ENCODE assay signal across 12 cellular contexts in the genomic region with DNA sequence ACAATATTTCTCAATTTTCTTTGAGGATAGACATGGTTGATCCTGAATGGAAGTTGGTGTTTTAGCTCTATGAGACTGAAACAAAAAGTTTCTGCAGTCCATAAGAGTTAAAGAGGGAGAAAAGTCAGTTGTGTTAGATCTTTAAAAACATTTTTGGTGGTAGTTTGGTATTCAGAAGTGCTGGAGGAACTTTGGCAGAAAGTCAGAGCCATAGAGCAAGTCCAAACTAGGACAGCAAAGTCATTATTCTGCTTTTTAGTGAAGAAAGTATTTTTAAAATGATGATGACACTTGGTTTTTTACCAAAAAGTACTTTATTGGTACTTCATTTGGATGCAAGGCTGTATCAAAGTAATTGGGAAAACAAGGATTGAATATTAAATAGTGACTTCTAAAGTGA.
"Had no signal": no experiment of that assay in that cellular context is flagged by ENCODE, and none has a peak within 500 bp of the region (broad histone marks: within the 10 kb centered on the region; RNA-seq: fewer than 3 reads in every experiment).

No MANE protein-coding gene starts in this region.

- H3K27me3 ChIP-seq: colonic mucosa, sigmoid colon, testis had no signal

- H3K36me3 ChIP-seq: colonic mucosa, sigmoid colon had no signal

- H3K9me3 ChIP-seq: colonic mucosa, sigmoid colon, testis had no signal

- H3K4me3 ChIP-seq: colonic mucosa, sigmoid colon, testis had no signal

- ATAC-seq: activated T-cell treated with anti-CD3 and anti-CD28 coated beads, Interleukin-2, amount 50 U/mL, for 4 hours; stimulated activated naive CD8-positive, alpha-beta T cell treated with anti-CD3 and anti-CD28 coated beads, Interleukin-15, Interleukin-2, amounts not matched to agents 100 U/mL and 50 U/mL, for 24 hours had no signal

- DNase-seq: activated CD4-positive, alpha-beta memory T cell treated with anti-CD3 and anti-CD28 coated beads for 36 hours; activated gamma-delta T cell; activated T-cell treated with anti-CD3 and anti-CD28 coated beads, Interleukin-2, amount 50 U/mL, for 4 hours; anterior cingulate cortex; colonic mucosa; effector CD8-positive, alpha-beta T cell; left colon; sigmoid colon; stimulated activated CD4-positive, alpha-beta T cell treated with anti-CD3 and anti-CD28 coated beads, Interleukin-12 subunit alpha, Interleukin-12 subunit beta, amount 100 ng/mL, for 4 hours; stimulated activated CD8-positive, alpha-beta memory T cell treated with anti-CD3 and anti-CD28 coated beads, Interleukin-4, amount 100 ng/mL, for 48 hours; stimulated activated naive CD8-positive, alpha-beta T cell treated with anti-CD3 and anti-CD28 coated beads, Interleukin-15, Interleukin-2, amounts not matched to agents 100 U/mL and 50 U/mL, for 24 hours; testis had no signal
